In genomic region chr7:17721736-17722285, GRCh38 we compare ENCODE assay signal across 26 cellular contexts.
"Had no signal": no experiment of that assay in that cellular context is flagged by ENCODE, and none has a peak within 500 bp of the region (broad histone marks: within the 10 kb centered on the region; RNA-seq: fewer than 3 reads in every experiment).

No MANE protein-coding gene starts in this region.

- H3K27ac ChIP-seq: ovary, parathyroid adenoma, psoas muscle, right lobe of liver, sigmoid colon, stomach, thoracic aorta, thyroid gland, tibial nerve, upper lobe of left lung, vagina had no signal

- FAIRE-seq: urothelium cell line had no signal

- H3K36me3 ChIP-seq: ovary, right lobe of liver, sigmoid colon, stomach, thoracic aorta, thyroid gland, tibial nerve, upper lobe of left lung, vagina had no signal

- ATAC-seq: natural killer cell treated with Interleukin-12 subunit alpha and Interleukin-12 subunit beta and Interleukin-15 and Interleukin-18, amount 100 ng/mL, for 72 hours; right cardiac atrium; right lobe of liver; stimulated activated effector memory CD8-positive, alpha-beta T cell treated with anti-CD3 and anti-CD28 coated beads, Interleukin-12 subunit alpha, Interleukin-12 subunit beta, amount 100 ng/mL, for 72 hours; stimulated activated naive B cell treated with anti-CD40 and anti-IgM and Interleukin-4, amounts not matched to agents 10 μg/mL and 1 μg/mL and 100 μg/mL, for 72 hours had no signal

- H3K79me2 ChIP-seq: parathyroid adenoma had no signal

- H3K27me3 ChIP-seq: ovary, right lobe of liver, sigmoid colon, stomach, thyroid gland, tibial nerve, upper lobe of left lung, vagina had no signal

- DNase-seq: nephron progenitor cell; occipital lobe; ovary; posterior cingulate gyrus; psoas muscle; right cardiac atrium; right lobe of liver; sigmoid colon; small intestine; stimulated activated CD4-positive, alpha-beta T cell treated with anti-CD3 and anti-CD28 coated beads, Interleukin-15, amount 100 ng/mL, for 24 hours; stimulated activated CD4-positive, alpha-beta T cell treated with anti-CD3 and anti-CD28 coated beads, Interleukin-2, amount 100 ng/mL, for 24 hours; stimulated activated CD4-positive, alpha-beta T cell treated with anti-CD3 and anti-CD28 coated beads, Interleukin-2, amount 100 ng/mL, for 48 hours; stimulated activated CD4-positive, alpha-beta T cell treated with anti-CD3 and anti-CD28 coated beads, Interleukin-4, amount 100 ng/mL, for 24 hours; stimulated activated naive B cell treated with anti-CD40 and anti-IgM and Interleukin-4, amounts not matched to agents 10 μg/mL and 1 μg/mL and 100 μg/mL, for 72 hours; stimulated activated naive CD4-positive, alpha-beta T cell treated with Interleukin-2 at 50 U/mL for 16 hours; stomach; thyroid gland; trophoblast cell; upper lobe of left lung had no signal

- H3K9me3 ChIP-seq: ovary, psoas muscle, right lobe of liver, sigmoid colon, stomach, thoracic aorta, thyroid gland, tibial nerve, upper lobe of left lung, vagina had no signal

- H3K4me3 ChIP-seq: ovary, psoas muscle, right lobe of liver, sigmoid colon, stomach, thoracic aorta, thyroid gland, tibial nerve, upper lobe of left lung, vagina had no signal

- H3K9ac ChIP-seq: parathyroid adenoma had no signal

- H3K4me1 ChIP-seq: parathyroid adenoma, psoas muscle, right lobe of liver, stomach, thyroid gland, tibial nerve, upper lobe of left lung had no signal

- H2AFZ ChIP-seq: parathyroid adenoma had no signal
